9 cellular contexts compared by ENCODE assay signal in the genomic region with DNA sequence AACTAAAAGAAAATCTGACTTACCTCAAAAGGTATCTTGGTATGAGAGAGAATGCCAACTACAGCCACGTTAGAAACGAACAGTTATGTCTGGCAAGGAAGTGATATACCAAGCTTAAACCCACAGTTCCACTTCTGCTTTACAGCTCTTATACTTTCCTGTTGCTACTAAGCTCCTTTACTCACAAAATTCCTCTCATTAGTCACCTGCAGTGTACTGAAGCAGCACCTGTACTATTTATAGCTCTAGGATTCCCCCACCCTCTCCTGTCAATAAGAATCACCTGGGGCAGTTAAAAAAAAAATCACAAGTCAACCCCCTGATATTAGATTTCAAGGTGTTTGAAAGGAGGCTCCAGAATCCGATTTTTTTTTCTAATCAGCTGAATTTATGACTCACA. TPM values are rescaled to one million over a fixed set of nuclear protein-coding genes. Genes with fewer than 3 reads are reported as not detected.
A peak's percentile ranks its signal among the peaks of the same experiment; 100 is the strongest.
DNase-seq lines count a peak whose midpoint lies in the region; ATAC-seq and FAIRE-seq lines count a peak whose summit lies in the region.
"Had no signal": no experiment of that assay in that cellular context is flagged by ENCODE, and none has a peak within 500 bp of the region (broad histone marks: within the 10 kb centered on the region; RNA-seq: fewer than 3 reads in every experiment).

No MANE protein-coding gene starts in this region.

- no peak overlapping the region for H2BK120ac ChIP-seq in mesendoderm (ENCODE audit: low read depth, low read length)

- ATAC-seq in HG02610 (IDR thresholded peaks at IDR 0.05; ENCODE audit: unreplicated experiment) = peak; percentile 66
- no peak for ATAC-seq in natural killer cell treated with Interleukin-12 subunit alpha and Interleukin-12 subunit beta and Interleukin-15 and Interleukin-18, amount 100 ng/mL, for 72 hours

- H3K4ac ChIP-seq in mesendoderm (ENCODE audit: low read depth, low read length) = no peak overlapping the region

- WGBS in mesendoderm (ENCODE audit: extremely low coverage, insufficient coverage, low lambda C conversion rate) = no CpG with 5 or more reads among the region's 3 CpGs

- peaks cover 7% of the 10 kb centered on the region for H3K4me1 ChIP-seq in mesendoderm (ENCODE audit: control insufficient read depth, low read depth, low read length)

- H3K79me1 ChIP-seq in mesendoderm (ENCODE audit: low read length) = no peaks in the 10 kb centered on the region

- H3K27ac ChIP-seq in mesendoderm (ENCODE audit: low read depth, low read length) = no peak overlapping the region

- H3K18ac ChIP-seq in mesendoderm (ENCODE audit: low read length) = no peak overlapping the region

- no peak overlapping the region for H4K8ac ChIP-seq in mesendoderm (ENCODE audit: low read depth, low read length)

- H3K36me3 Mint-ChIP-seq in natural killer cell treated with Interleukin-12 subunit alpha and Interleukin-12 subunit beta and Interleukin-15 and Interleukin-18, amount 100 ng/mL, for 72 hours = no peaks in the 10 kb centered on the region

- no peak overlapping the region for H3K4me3 ChIP-seq in mesendoderm (ENCODE audit: low read length)

- no peak overlapping the region for H3K4me3 Mint-ChIP-seq in natural killer cell treated with Interleukin-12 subunit alpha and Interleukin-12 subunit beta and Interleukin-15 and Interleukin-18, amount 100 ng/mL, for 72 hours
- H3K4me3 Mint-ChIP-seq: central memory CD8-positive, alpha-beta T cell had no signal

- H3K79me2 ChIP-seq in mesendoderm (ENCODE audit: control insufficient read depth, insufficient read depth, low read length) = no peaks in the 10 kb centered on the region

- FAIRE-seq in GM18507 (lab: Jason Lieb, UNC) = peak; percentile 82

- no peak overlapping the region for H3K9ac ChIP-seq in mesendoderm (ENCODE audit: low read length)

- no peaks in the 10 kb centered on the region for H3K36me3 ChIP-seq in mesendoderm (ENCODE audit: control insufficient read depth, insufficient read depth, low read length)

- DNase-seq in GM18507 (ENCODE audit: extremely low spot score, insufficient read length, low read depth) (no peak), NCI-H69 (lab: John Stamatoyannopoulos, UW) (peak; percentile 2), mesendoderm (peak; percentile 46), NCI-H1092 treated with DMSO at 0.1 percent for 48 hours (lab: John Stamatoyannopoulos, UW) (no peak)
- DNase-seq in activated CD4-positive, alpha-beta T cell treated with anti-CD3 and anti-CD28 coated beads for 1 hour = no peak
- DNase-seq in natural killer cell treated with Interleukin-12 subunit alpha and Interleukin-12 subunit beta and Interleukin-15 and Interleukin-18, amount 100 ng/mL, for 72 hours (ENCODE audit: low spot score) = no peak
- no peak for DNase-seq in activated CD8-positive, alpha-beta memory T cell treated with anti-CD3 and anti-CD28 coated beads, Interleukin-2, amount 50 U/mL, for 48 hours

- H2BK5ac ChIP-seq in mesendoderm (ENCODE audit: low read length) = no peak overlapping the region

- no peak overlapping the region for H3K4me2 ChIP-seq in mesendoderm (ENCODE audit: low read length)

- no peak overlapping the region for H2BK15ac ChIP-seq in mesendoderm (replicated peaks; ENCODE audit: low read depth)

- H3K27me3 ChIP-seq in mesendoderm (ENCODE audit: insufficient read depth, low read length, poor library complexity) = peaks cover 4% of the 10 kb centered on the region

- H3K9me3 Mint-ChIP-seq in natural killer cell treated with Interleukin-12 subunit alpha and Interleukin-12 subunit beta and Interleukin-15 and Interleukin-18, amount 100 ng/mL, for 72 hours = no peaks in the 10 kb centered on the region
- H3K9me3 Mint-ChIP-seq: central memory CD8-positive, alpha-beta T cell had no signal

- no peak overlapping the region for H2AK5ac ChIP-seq in mesendoderm (ENCODE audit: low read length)

- no peak overlapping the region for H4K5ac ChIP-seq in mesendoderm (ENCODE audit: low read length)

- H3K27ac Mint-ChIP-seq in natural killer cell treated with Interleukin-12 subunit alpha and Interleukin-12 subunit beta and Interleukin-15 and Interleukin-18, amount 100 ng/mL, for 72 hours = no peak overlapping the region

- no peak overlapping the region for H3K23ac ChIP-seq in mesendoderm (ENCODE audit: low read length)

- peaks cover 32 to 39% of the 10 kb centered on the region in 2 donors for H3K27me3 Mint-ChIP-seq in natural killer cell treated with Interleukin-12 subunit alpha and Interleukin-12 subunit beta and Interleukin-15 and Interleukin-18, amount 100 ng/mL, for 72 hours

- H3K4me1 Mint-ChIP-seq in natural killer cell treated with Interleukin-12 subunit alpha and Interleukin-12 subunit beta and Interleukin-15 and Interleukin-18, amount 100 ng/mL, for 72 hours (ENCODE audit: low read depth in 2 of 2) = peaks cover 17 to 21% of the 10 kb centered on the region in 2 donors

- H3K56ac ChIP-seq in mesendoderm (ENCODE audit: low read length) = no peak overlapping the region

RNA-seq across cellular contexts. Expression of a gene that starts 2.9 kb away (rescaled TPM):
- 0.25 TPM for polyA plus RNA-seq in mesendoderm (2013, experiment 1 of 2)
- polyA plus RNA-seq in mesendoderm (2013, experiment 2 of 2) = 0.32 TPM
- total RNA-seq in natural killer cell treated with Interleukin-12 subunit alpha and Interleukin-12 subunit beta and Interleukin-15 and Interleukin-18, amount 100 ng/mL, for 72 hours = under 1 TPM in 1 of 2 donors, not detected in 1; 0.24 TPM

RNA-seq across cellular contexts. Expression of a gene that starts 44.7 kb away (rescaled TPM):
- polyA plus RNA-seq in mesendoderm (2013, experiment 1 of 2) = not detected
- polyA plus RNA-seq in mesendoderm (2013, experiment 2 of 2) = 0.07 TPM
- under 1 TPM in 1 of 2 donors, not detected in 1; 0.21 TPM for total RNA-seq in natural killer cell treated with Interleukin-12 subunit alpha and Interleukin-12 subunit beta and Interleukin-15 and Interleukin-18, amount 100 ng/mL, for 72 hours

Comparison
In these comparisons a context has a peak if more than half of its experiments do, and no peak if none do; other contexts are left out.
1. DNase-seq: peak in NCI-H69 (single experiment) and mesendoderm (single experiment); none in GM18507 (single experiment), activated CD4-positive, alpha-beta T cell treated with anti-CD3 and anti-CD28 coated beads for 1 hour (single experiment), NCI-H1092 treated with DMSO at 0.1 percent for 48 hours (single experiment), natural killer cell treated with Interleukin-12 subunit alpha and Interleukin-12 subunit beta and Interleukin-15 and Interleukin-18, amount 100 ng/mL, for 72 hours (single experiment) and activated CD8-positive, alpha-beta memory T cell treated with anti-CD3 and anti-CD28 coated beads, Interleukin-2, amount 50 U/mL, for 48 hours (single experiment).